Comparison of ENCODE assay signal across 1 cellular context in the genomic region with DNA sequence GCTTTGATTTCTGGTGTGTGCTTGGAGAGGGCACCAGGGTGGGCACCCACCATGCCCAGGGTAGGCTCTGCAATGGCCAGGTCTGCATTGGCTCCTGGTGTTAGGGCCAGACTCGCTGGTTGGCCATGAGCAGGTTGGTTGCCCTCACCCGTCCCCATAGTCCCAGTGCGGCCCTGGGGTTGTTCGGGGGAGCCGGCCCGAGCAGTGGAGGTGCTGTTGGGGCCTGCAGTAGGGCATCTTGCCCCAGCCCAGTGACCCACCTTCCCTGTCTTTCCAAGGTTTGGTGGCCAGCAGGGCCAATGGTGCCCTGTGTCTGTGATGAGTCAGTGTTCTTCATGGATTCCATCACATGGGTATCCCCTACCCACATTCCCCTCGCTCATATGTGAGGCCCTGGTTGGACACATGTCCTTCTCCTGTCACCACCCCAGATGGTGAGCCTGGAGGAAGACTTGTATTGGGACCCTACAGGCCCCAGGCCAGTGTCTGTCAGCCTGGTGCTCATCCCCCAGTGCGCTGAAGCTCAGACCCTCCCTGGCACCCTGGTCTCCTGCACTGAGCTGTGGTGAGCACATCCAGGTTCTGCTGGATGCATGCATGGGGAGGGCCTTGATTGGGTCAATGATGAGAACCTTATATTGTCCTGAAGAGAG.
TF ChIP-seq lines count a peak whose summit lies in the region.

No MANE protein-coding gene starts in this region.

TF ChIP-seq in H1, 55 proteins besides CTCF, POLR2A, EP300 and RAD21:
- TF ChIP-seq NRF1 (IDR thresholded peaks at IDR 0.05; ENCODE audit: low read depth, low read length) (no peak), TBP (IDR thresholded peaks at IDR 0.05; ENCODE audit: low read depth, low read length) (no peak), KDM1A (IDR thresholded peaks at IDR 0.05; ENCODE audit: borderline replicate concordance, low read length) (no peak), JUND (IDR thresholded peaks at IDR 0.05; ENCODE audit: low read length) (no peak), HDAC6 (IDR thresholded peaks at IDR 0.05; ENCODE audit: low read depth, low read length) (no peak)
